Comparison of ENCODE assay signal across 9 cellular contexts in the genomic region with DNA sequence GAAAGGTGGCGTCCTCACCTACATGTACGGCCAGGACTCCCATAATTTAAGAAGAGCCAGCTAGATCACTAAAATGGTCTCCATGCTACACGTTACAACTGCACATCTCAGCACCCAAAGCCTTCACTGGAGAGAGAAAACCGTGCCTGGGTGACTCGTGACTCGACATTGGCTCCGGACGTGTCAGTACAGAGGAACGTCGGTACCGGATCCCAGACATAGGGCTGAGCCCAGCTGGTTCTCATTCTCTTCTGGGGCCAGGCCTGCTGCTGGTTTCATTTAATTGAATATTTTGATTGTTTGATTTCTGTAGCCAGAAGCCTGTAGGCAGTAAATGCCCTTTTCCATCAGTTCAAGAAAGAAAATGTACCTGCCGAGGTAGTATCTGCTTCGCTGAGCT.
DNase-seq lines count a peak whose midpoint lies in the region; ATAC-seq and TF ChIP-seq lines count a peak whose summit lies in the region.
"Had no signal": no experiment of that assay in that cellular context is flagged by ENCODE, and none has a peak within 500 bp of the region (broad histone marks: within the 10 kb centered on the region; RNA-seq: fewer than 3 reads in every experiment).

No MANE protein-coding gene starts in this region.

- H4K20me1 ChIP-seq in SU-DHL-6 (ENCODE audit: low read depth, low read length) (no peaks in the 10 kb centered on the region), hepatocyte (ENCODE audit: insufficient read depth, poor library complexity, severe bottlenecking) (no peaks in the 10 kb centered on the region)

- H3K36me3 ChIP-seq in SU-DHL-6 (ENCODE audit: low read length) = no peaks in the 10 kb centered on the region
- no peaks in the 10 kb centered on the region for H3K36me3 ChIP-seq in hepatocyte (replicated peaks; ENCODE audit: insufficient read depth, low read depth)

- no peaks in the 10 kb centered on the region for H3F3A ChIP-seq in SU-DHL-6 (ENCODE audit: insufficient read depth)

- no peaks in the 10 kb centered on the region for H3K27me3 ChIP-seq in SU-DHL-6 (ENCODE audit: low read length)
- peaks cover 3% of the 10 kb centered on the region for H3K27me3 ChIP-seq in hepatocyte

- H3K27ac ChIP-seq in SU-DHL-6 (ENCODE audit: low read depth, low read length) (no peak overlapping the region), hepatocyte (no peak overlapping the region)
- H3K27ac ChIP-seq: VCaP had no signal

- no peaks in the 10 kb centered on the region for H3K79me2 ChIP-seq in SU-DHL-6 (ENCODE audit: insufficient read depth, low read length)
- no peaks in the 10 kb centered on the region for H3K79me2 ChIP-seq in hepatocyte

- WGBS in hepatocyte (ENCODE audit: low lambda C conversion rate, missing lambda C conversion rate) = 46% methylated on average over 13 of the region's 13 CpGs

- no peaks in the 10 kb centered on the region for H3K9me2 ChIP-seq in SU-DHL-6 (replicated peaks; ENCODE audit: insufficient read depth, low read length)
- H3K9me2 ChIP-seq in hepatocyte (replicated peaks; ENCODE audit: insufficient read depth) = no peaks in the 10 kb centered on the region

- peak overlapping the region; percentile 84 for H2AFZ ChIP-seq in SU-DHL-6 (ENCODE audit: low read depth, low read length, severe bottlenecking)
- no peak overlapping the region for H2AFZ ChIP-seq in hepatocyte

- peak; percentile 14 for ATAC-seq in GM19455 (IDR thresholded peaks at IDR 0.05; ENCODE audit: unreplicated experiment)

- H3K9ac ChIP-seq in SU-DHL-6 (ENCODE audit: low read length) = no peak overlapping the region

- H3K4me3 ChIP-seq in SU-DHL-6 (ENCODE audit: insufficient read depth, low read length, poor library complexity, severe bottlenecking) = no peak overlapping the region
- no peak overlapping the region for H3K4me3 ChIP-seq in hepatocyte

- TF ChIP-seq CTCF in SU-DHL-6 (IDR thresholded peaks at IDR 0.05; ENCODE audit: insufficient read depth, low read length, poor library complexity, severe bottlenecking) (no peak), hepatocyte (IDR thresholded peaks at IDR 0.05; ENCODE audit: poor library complexity) (no peak)

- H3K9me3 ChIP-seq in SU-DHL-6 (ENCODE audit: insufficient read depth, low read length) = no peaks in the 10 kb centered on the region
- H3K9me3 ChIP-seq in hepatocyte (ENCODE audit: low read depth) = peaks cover 5% of the 10 kb centered on the region

- H3K4me2 ChIP-seq in SU-DHL-6 (ENCODE audit: low read depth, low read length, poor library complexity, severe bottlenecking) = no peak overlapping the region
- H3K4me2 ChIP-seq in hepatocyte = peak overlapping the region; percentile 30

- intact Hi-C loops in posterior vena cava (cut with DNase I) = loop anchor here in 1 of 2 donors (5.0 to 10.0 kb wide), 2 partner anchors 707 to 980 kb away; no protein-coding TSS in a partner anchor

- H3K4me1 ChIP-seq in hepatocyte (ENCODE audit: insufficient read depth) = no peaks in the 10 kb centered on the region

- DNase-seq in AG08395 (ENCODE audit: low spot score) = peak; percentile 81
- DNase-seq in hepatocyte (ENCODE audit: low spot score) = no peak
- no peak for DNase-seq in NCI-H2081 treated with DMSO at 0.1 percent for 48 hours (lab: John Stamatoyannopoulos, UW)
- no peak for DNase-seq in effector CD8-positive, alpha-beta T cell (lab: John Stamatoyannopoulos, UW)
- DNase-seq in posterior vena cava (ENCODE audit: low spot score) = no peak
- DNase-seq in cortex of kidney (lab: John Stamatoyannopoulos, UW) = no peak
